Comparison of ENCODE assay signal across 18 cellular contexts in the genomic region with DNA sequence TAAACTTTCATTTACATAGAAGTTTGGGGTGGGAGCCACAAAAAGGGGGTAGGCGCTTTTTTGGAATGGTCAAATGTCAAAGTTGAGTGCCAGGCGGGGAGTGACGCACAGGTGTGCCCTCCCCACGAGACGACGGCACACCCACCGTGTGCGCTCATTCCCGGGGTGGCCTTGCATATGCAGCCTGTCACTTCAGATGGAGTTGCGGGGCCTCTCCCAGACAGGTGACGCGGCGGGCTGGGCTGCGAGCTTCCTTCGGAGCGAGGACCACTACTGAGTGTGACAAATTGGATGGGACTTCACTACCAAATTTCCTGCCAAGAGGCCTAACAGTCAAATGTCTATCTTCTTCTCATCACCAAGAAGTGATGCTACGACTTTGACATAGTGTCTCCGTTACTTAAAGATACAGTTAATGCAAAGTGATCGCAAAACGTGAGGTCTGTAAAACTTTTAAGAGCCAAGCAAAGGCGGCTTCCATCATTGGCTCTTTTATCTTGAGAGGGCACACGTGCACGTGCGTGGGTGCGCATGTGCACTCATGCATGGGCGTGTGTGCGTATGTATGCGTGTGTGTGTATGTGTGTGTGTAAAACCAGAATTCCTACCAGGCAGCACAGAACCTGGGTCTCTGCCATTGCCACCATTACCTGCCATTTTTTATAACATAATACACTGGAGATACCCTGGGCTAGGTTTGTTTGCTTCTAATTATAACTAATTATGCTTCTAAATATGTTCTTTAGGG.
"Had no signal": no experiment of that assay in that cellular context is flagged by ENCODE, and none has a peak within 500 bp of the region (broad histone marks: within the 10 kb centered on the region; RNA-seq: fewer than 3 reads in every experiment).

No MANE protein-coding gene starts in this region.

- H3K4me2 ChIP-seq: neural progenitor cell had no signal

- H2AFZ ChIP-seq: neural progenitor cell, parathyroid adenoma had no signal

- H3K9ac ChIP-seq: neural progenitor cell, parathyroid adenoma had no signal

- H3K4me1 ChIP-seq: colonic mucosa, neural progenitor cell, parathyroid adenoma, prostate gland had no signal

- H3K4me3 ChIP-seq: colonic mucosa, esophagus squamous epithelium, gastroesophageal sphincter, neural progenitor cell, prostate gland had no signal

- ATAC-seq: gastroesophageal sphincter, left lobe of liver had no signal

- H3K27me3 ChIP-seq: colonic mucosa, esophagus squamous epithelium, gastroesophageal sphincter, neural progenitor cell had no signal

- H3K27ac ChIP-seq: colonic mucosa, esophagus squamous epithelium, gastroesophageal sphincter, neural progenitor cell, parathyroid adenoma, prostate gland had no signal

- H3K36me3 ChIP-seq: colonic mucosa, esophagus squamous epithelium, gastroesophageal sphincter, neural progenitor cell, prostate gland had no signal

- DNase-seq: colonic mucosa; dermis blood vessel endothelial cell; esophagus squamous epithelium; foreskin fibroblast; glutamatergic neuron; islet precursor cell; midbrain; occipital lobe; small intestine; stimulated activated CD4-positive, alpha-beta T cell treated with anti-CD3 and anti-CD28 coated beads, Interleukin-12 subunit alpha, Interleukin-12 subunit beta, amount 100 ng/mL, for 4 hours; stimulated activated naive CD4-positive, alpha-beta T cell treated with Interleukin-2 at 50 U/mL for 16 hours; trophoblast cell had no signal

- FAIRE-seq: small intestine, urothelium cell line had no signal

- H3K9me3 ChIP-seq: colonic mucosa, esophagus squamous epithelium, gastroesophageal sphincter, prostate gland had no signal
